ENCODE assay signal across 14 cellular contexts in the genomic region with DNA sequence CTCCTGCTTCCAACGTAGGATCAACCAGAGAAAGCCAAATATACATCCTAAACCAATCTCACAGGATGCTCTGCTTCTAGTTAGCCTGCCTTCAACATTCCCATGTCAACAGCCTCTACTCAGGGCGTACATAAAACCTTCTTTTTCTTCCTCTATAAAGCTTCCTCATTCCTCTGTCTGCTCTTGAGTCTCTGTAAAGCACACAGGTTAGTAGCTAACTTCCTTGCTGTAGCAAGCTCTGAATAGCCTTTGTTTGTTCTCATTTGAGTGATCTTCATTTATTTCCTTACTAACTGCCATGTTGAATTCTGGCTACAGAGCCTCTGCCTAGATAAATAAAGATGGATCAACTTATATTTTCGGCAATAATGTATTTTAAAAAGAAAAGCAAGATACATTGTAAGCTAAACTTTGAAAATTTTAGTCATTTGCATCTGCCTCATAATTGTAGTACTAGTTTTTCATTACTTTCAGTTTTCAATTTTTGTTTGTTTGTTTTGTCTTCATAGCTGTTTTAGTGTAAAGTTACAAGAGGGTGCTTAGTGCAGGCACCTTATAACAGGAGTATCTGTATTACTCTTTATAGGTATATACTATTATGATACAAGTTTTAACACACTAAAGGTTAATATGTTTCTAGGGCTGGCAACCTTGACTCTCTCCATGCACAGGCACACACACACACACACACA.
DNase-seq lines count a peak whose midpoint lies in the region; ATAC-seq, FAIRE-seq and TF ChIP-seq lines count a peak whose summit lies in the region.
"Had no signal": no experiment of that assay in that cellular context is flagged by ENCODE, and none has a peak within 500 bp of the region (broad histone marks: within the 10 kb centered on the region; RNA-seq: fewer than 3 reads in every experiment).

No MANE protein-coding gene starts in this region.

- H3K9me3 Mint-ChIP-seq in glutamatergic neuron (ENCODE audit: unreplicated experiment) = no peaks in the 10 kb centered on the region

- DNase-seq in GM12864 (ENCODE audit: low read depth) = peak; percentile 8
- peak; percentile 10 for DNase-seq in OCI-LY7 (ENCODE audit: low spot score)
- no peak for DNase-seq in glutamatergic neuron
- no peak for DNase-seq in pancreas
- no peak for DNase-seq in iPS-NIHi7 (ENCODE audit: extremely low spot score)
- DNase-seq in NCI-H1436 (lab: John Stamatoyannopoulos, UW) = no peak
- DNase-seq: activated CD4-positive, alpha-beta T cell treated with anti-CD3 and anti-CD28 coated beads for 48 hours; AML-193; amygdala; left cardiac atrium had no signal

- no peaks in the 10 kb centered on the region for H3K36me3 Mint-ChIP-seq in glutamatergic neuron (ENCODE audit: unreplicated experiment)

- POLR2A ChIA-PET in OCI-LY7 (lab: Charles Lee) = interaction anchor here (0.6 to 1.0 kb wide), 7 partner anchors 9 to 435 kb away, joined by 3 to 7 read pairs (median 3); no protein-coding TSS in a partner anchor

- H3K79me2 ChIP-seq in OCI-LY7 (ENCODE audit: insufficient read depth, low read depth, low read length) = no peaks in the 10 kb centered on the region

- no peaks in the 10 kb centered on the region for H3K9me3 ChIP-seq in OCI-LY7 (ENCODE audit: low read length)
- peaks cover 0 to 3% (median 0%) of the 10 kb centered on the region in 4 donors for H3K9me3 ChIP-seq in pancreas

- H4K20me1 ChIP-seq in OCI-LY7 (ENCODE audit: insufficient read depth, low read length) = no peaks in the 10 kb centered on the region

- H3K4me2 ChIP-seq in OCI-LY7 (ENCODE audit: low read length) = no peak overlapping the region

- no TSS peak for BruUV-seq in OCI-LY7 (replicated peaks; lab: Mats Ljungman, UMichigan)

- H3K36me3 ChIP-seq in OCI-LY7 (ENCODE audit: insufficient read depth, low read length) = no peaks in the 10 kb centered on the region
- H3K36me3 ChIP-seq in pancreas = no peaks in the 10 kb centered on the region

- no peaks in the 10 kb centered on the region for H3K4me1 ChIP-seq in OCI-LY7 (ENCODE audit: insufficient read depth, low read length, poor library complexity, severe bottlenecking)
- H3K4me1 ChIP-seq in pancreas = no peaks in the 10 kb centered on the region

- H3K4me3 Mint-ChIP-seq in glutamatergic neuron (ENCODE audit: unreplicated experiment) = no peak overlapping the region

- intact Hi-C loops in OCI-LY7 (cut with micrococcal nuclease; ENCODE audit: unreplicated experiment) (no loop called here), pancreas (cut with DNase I) (no loop called here)

- no peak overlapping the region for H3K27ac Mint-ChIP-seq in glutamatergic neuron (ENCODE audit: unreplicated experiment)

- CTCF ChIA-PET in OCI-LY7 (lab: Charles Lee; ENCODE audit: unreplicated experiment) = no interaction called here

- no peak overlapping the region for H3K4me3 ChIP-seq in GM12864 (ENCODE audit: low read depth, low read length)
- no peak overlapping the region for H3K4me3 ChIP-seq in OCI-LY7 (ENCODE audit: low read depth, low read length, poor library complexity, severe bottlenecking)
- no peak overlapping the region for H3K4me3 ChIP-seq in pancreas

- 26 to 40% methylated on average over 3 of the region's 3 CpGs for WGBS in pancreas, 2 donors

- H2AFZ ChIP-seq in OCI-LY7 (ENCODE audit: low read length) = peak overlapping the region; percentile 60

- no peaks in the 10 kb centered on the region for H3K27me3 Mint-ChIP-seq in glutamatergic neuron (ENCODE audit: unreplicated experiment)

- no peak for FAIRE-seq in pancreas (lab: Jason Lieb, UNC)
- FAIRE-seq: HepG2 had no signal

- H3K27me3 ChIP-seq in pancreas = no peaks in the 10 kb centered on the region

- H3K27ac ChIP-seq in OCI-LY7 (ENCODE audit: low read depth, low read length, poor library complexity, severe bottlenecking) (no peak overlapping the region), pancreas (no peak overlapping the region)

- H3K9me2 ChIP-seq in OCI-LY7 (ENCODE audit: insufficient read depth, low read length) = no peaks in the 10 kb centered on the region

- ATAC-seq in GM19467 (IDR thresholded peaks at IDR 0.05; ENCODE audit: unreplicated experiment) (peak; percentile 65), HG03025 (IDR thresholded peaks at IDR 0.05; ENCODE audit: low FRiP score, unreplicated experiment) (peak; percentile 67), pancreas (no peak)
- ATAC-seq: HepG2, Panc1 had no signal

- TF ChIP-seq CTCF in GM12864 (IDR thresholded peaks at IDR 0.05; ENCODE audit: low read depth, low read length, missing control alignments) (no peak), OCI-LY7 (conservative IDR thresholded peaks at IDR 0.05; ENCODE audit: low read length) (no peak), glutamatergic neuron (IDR thresholded peaks at IDR 0.05; ENCODE audit: partially characterized antibody, unreplicated experiment) (no peak), pancreas (IDR thresholded peaks at IDR 0.05) (no peak)

- no peaks in the 10 kb centered on the region for H3K4me1 Mint-ChIP-seq in glutamatergic neuron (ENCODE audit: low read depth, unreplicated experiment)

Comparison
In these comparisons a context has a peak if more than half of its experiments do, and no peak if none do; other contexts are left out.
1. DNase-seq: peak in GM12864 (single experiment) and OCI-LY7 (single experiment); none in glutamatergic neuron (single experiment), pancreas (0 of 6), iPS-NIHi7 (single experiment) and NCI-H1436 (single experiment).
2. ATAC-seq: peak in GM19467 (single experiment) and HG03025 (single experiment); none in pancreas (0 of 4).